24 cellular contexts compared by ENCODE assay signal in genomic region chr7:70504254-70504653, GRCh38.
"Had no signal": no experiment of that assay in that cellular context is flagged by ENCODE, and none has a peak within 500 bp of the region (broad histone marks: within the 10 kb centered on the region; RNA-seq: fewer than 3 reads in every experiment).

No MANE protein-coding gene starts in this region.

- DNase-seq: islet precursor cell; left ventricle myocardium inferior; mesendoderm; naive B cell; natural killer cell; nephron progenitor cell; ovary; right lobe of liver; stimulated activated CD4-positive, alpha-beta T cell treated with anti-CD3 and anti-CD28 coated beads, Interleukin-1b, Interleukin-23, amount 100 ng/mL, for 48 hours; stimulated activated CD4-positive, alpha-beta T cell treated with anti-CD3 and anti-CD28 coated beads, Interleukin-2, amount 100 ng/mL, for 48 hours; stimulated activated CD4-positive, alpha-beta T cell treated with anti-CD3 and anti-CD28 coated beads, Interleukin-4, amount 100 ng/mL, for 4 hours; stimulated activated CD8-positive, alpha-beta memory T cell treated with anti-CD3 and anti-CD28 coated beads, Interleukin-4, amount 100 ng/mL, for 48 hours; stimulated activated naive CD4-positive, alpha-beta T cell treated with Interleukin-2 at 50 U/mL for 16 hours; stimulated activated naive CD8-positive, alpha-beta T cell treated with anti-CD3 and anti-CD28 coated beads, Interleukin-15, amount 100 ng/mL, for 72 hours; substantia nigra; testis; thyroid gland; transverse colon; upper lobe of left lung had no signal

- H3K9me3 ChIP-seq: left ventricle myocardium inferior, ovary, right atrium auricular region, right lobe of liver, testis, thyroid gland, transverse colon, upper lobe of left lung, vagina had no signal

- H3K27ac ChIP-seq: left ventricle myocardium inferior, ovary, right atrium auricular region, right lobe of liver, testis, thyroid gland, transverse colon, upper lobe of left lung, vagina had no signal

- H3K36me3 ChIP-seq: left ventricle myocardium inferior, ovary, right atrium auricular region, right lobe of liver, thyroid gland, transverse colon, upper lobe of left lung, vagina had no signal

- ATAC-seq: natural killer cell; right lobe of liver; stimulated activated memory B cell treated with anti-CD40 and anti-IgM and Interleukin-4, amounts not matched to agents 10 μg/mL and 1 μg/mL and 100 μg/mL, for 72 hours; stimulated activated naive CD8-positive, alpha-beta T cell treated with anti-CD3 and anti-CD28 coated beads, Interleukin-15, amount 100 ng/mL, for 72 hours had no signal

- H3K4me3 ChIP-seq: left ventricle myocardium inferior, lung, ovary, right atrium auricular region, right lobe of liver, smooth muscle cell, testis, thyroid gland, transverse colon, upper lobe of left lung, vagina had no signal

- H3K27me3 ChIP-seq: ovary, right atrium auricular region, right lobe of liver, testis, thyroid gland, transverse colon, upper lobe of left lung, vagina had no signal

- H3K4me1 ChIP-seq: left ventricle myocardium inferior, testis, thyroid gland, transverse colon, upper lobe of left lung, vagina had no signal
